Comparison of ENCODE assay signal across 7 cellular contexts in the genomic region with DNA sequence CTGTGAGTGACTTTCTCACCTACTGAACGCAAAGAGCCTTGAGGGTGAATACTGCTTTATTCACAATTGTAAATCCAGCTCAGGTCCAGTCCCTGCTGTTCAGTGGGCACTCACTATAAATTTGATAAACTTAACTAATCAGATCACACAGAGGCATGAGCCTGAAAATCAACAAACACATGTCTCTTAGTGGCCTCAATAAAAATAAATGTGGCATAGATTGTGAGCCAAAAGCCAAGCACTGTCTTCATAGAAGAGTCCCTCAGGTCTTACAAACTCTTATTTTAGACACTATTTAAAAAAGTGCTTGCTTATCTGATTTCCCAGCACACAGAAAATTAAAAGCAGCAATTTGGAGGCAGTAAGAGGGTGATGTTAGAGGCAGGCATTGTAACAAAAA.
"Had no signal": no experiment of that assay in that cellular context is flagged by ENCODE, and none has a peak within 500 bp of the region (broad histone marks: within the 10 kb centered on the region; RNA-seq: fewer than 3 reads in every experiment).

No MANE protein-coding gene starts in this region.

- H3K9ac ChIP-seq: GM23248 had no signal

- H3K4me3 ChIP-seq: GM23248 had no signal

- H2AFZ ChIP-seq: GM23248 had no signal

- H3K4me1 Mint-ChIP-seq: H9 had no signal

- DNase-seq: GM23248, GOT3, H7, H9, HCEC 1CT, HFFc6 had no signal

- ATAC-seq: HCT116 had no signal

- H3K4me3 Mint-ChIP-seq: H9, HFFc6 had no signal

- H3K27ac Mint-ChIP-seq: H9, HFFc6 had no signal

- H3K27ac ChIP-seq: GM23248 had no signal
